In the genomic region with DNA sequence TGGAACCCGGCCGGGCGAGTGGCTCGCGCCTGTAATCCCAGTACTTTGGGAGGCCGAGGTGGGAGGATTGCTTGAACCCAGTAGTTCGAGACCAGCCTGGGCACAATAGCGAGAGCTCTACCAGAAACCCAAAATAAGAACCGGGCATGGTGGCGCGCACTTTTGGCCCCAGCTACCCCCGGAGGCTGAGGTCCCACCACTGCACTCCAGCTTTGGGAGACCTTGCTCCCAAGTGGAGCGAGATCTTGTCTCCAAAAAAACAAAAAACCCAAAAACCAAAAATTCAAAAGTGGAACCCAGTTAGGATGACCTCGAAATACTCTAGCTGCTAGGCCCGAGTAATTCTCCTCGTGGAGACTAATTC, we compare ENCODE assay signal across 8 cellular contexts. TPM values are rescaled to one million over a fixed set of nuclear protein-coding genes. Genes with fewer than 3 reads are reported as not detected.
DNase-seq lines count a peak whose midpoint lies in the region; ATAC-seq and TF ChIP-seq lines count a peak whose summit lies in the region.

No MANE protein-coding gene starts in this region.

- peak overlapping the region; percentile 97 for H3K27ac ChIP-seq in HEK293 (ENCODE audit: extremely low read depth, low read depth, low read length)
- H3K27ac ChIP-seq in skin epidermis = peak overlapping the region in 20 of 21 experiments; percentile 97 to 100 (median 100)

- H3K4me1 Mint-ChIP-seq in glutamatergic neuron (ENCODE audit: low read depth, unreplicated experiment) = peaks cover 15% of the 10 kb centered on the region

- CTCF ChIA-PET in HEK293 (lab: Yijun Ruan, JAX) = interaction anchor here (0.7 to 1.3 kb wide), 4 partner anchors 28 to 184 kb away, joined by 3 to 7 read pairs (median 4); no protein-coding TSS in a partner anchor

- peak overlapping the region; percentile 94 for H3K4me3 Mint-ChIP-seq in glutamatergic neuron (ENCODE audit: unreplicated experiment)

- H3K27me3 Mint-ChIP-seq in glutamatergic neuron (ENCODE audit: unreplicated experiment) = peaks cover 6% of the 10 kb centered on the region

- no peak for TF ChIP-seq CTCF in HEK293 (tag by site-specific recombination; IDR thresholded peaks at IDR 0.05)
- TF ChIP-seq CTCF in WI38 (IDR thresholded peaks at IDR 0.05; ENCODE audit: low read depth, low read length) = no peak
- no peak for TF ChIP-seq CTCF in glutamatergic neuron (IDR thresholded peaks at IDR 0.05; ENCODE audit: partially characterized antibody, unreplicated experiment)

- H3K27ac Mint-ChIP-seq in glutamatergic neuron (ENCODE audit: unreplicated experiment) = peak overlapping the region; percentile 87

- no peak for ATAC-seq in activated CD4-positive, CD25-positive, alpha-beta regulatory T cell treated with anti-CD3 and anti-CD28 coated beads, Interleukin-2, amount 50 U/mL, for 24 hours

- POLR2A ChIA-PET in HEK293 (lab: Yijun Ruan, JAX) = interaction anchor here (1.3 to 2.9 kb wide), 2 partner anchors 20 to 27 kb away, joined by 3 to 15 read pairs; partner anchors contain the start of genes RDH11 and RDH12

- peaks cover 7% of the 10 kb centered on the region for H3K9me3 Mint-ChIP-seq in glutamatergic neuron (ENCODE audit: unreplicated experiment)

- H3K4me3 ChIP-seq in HEK293 (ENCODE audit: low read depth, low read length) = peak overlapping the region; percentile 98
- H3K4me3 ChIP-seq in WI38 (ENCODE audit: low read depth, low read length) = peak overlapping the region; percentile 92
- H3K4me3 ChIP-seq in skin epidermis = peak overlapping the region; percentile 72 to 100 (median 97)

- H3K9me3 ChIP-seq in HEK293 (ENCODE audit: control insufficient read depth, insufficient read depth, low read depth, low read length) = no peaks in the 10 kb centered on the region

- peaks cover 12% of the 10 kb centered on the region for H3K4me1 ChIP-seq in HEK293 (ENCODE audit: control insufficient read depth, insufficient read depth, low read length)

- H3K36me3 ChIP-seq in HEK293 (ENCODE audit: control insufficient read depth in 2 of 2, insufficient read depth in 1 of 2, low read length in 2 of 2) = peaks cover 23 to 27% of the 10 kb centered on the region in 2 experiments

- no peak for DNase-seq in glutamatergic neuron
- no peak for DNase-seq in NCI-H774 (lab: John Stamatoyannopoulos, UW)
- DNase-seq in NCI-H2107 (lab: John Stamatoyannopoulos, UW) = no peak
- DNase-seq in NCI-H146 treated with DMSO at 0.1 percent for 48 hours (lab: John Stamatoyannopoulos, UW; ENCODE audit: unreplicated experiment) = no peak

- H3K36me3 Mint-ChIP-seq in glutamatergic neuron (ENCODE audit: unreplicated experiment) = no peaks in the 10 kb centered on the region

TF ChIP-seq in HEK293, 187 proteins besides CTCF, POLR2A, EP300 and RAD21:
- TF ChIP-seq ZNF274 (IDR thresholded peaks at IDR 0.05; ENCODE audit: low read length) (no peak), ZNF274 (tag by site-specific recombination; IDR thresholded peaks at IDR 0.05; ENCODE audit: borderline replicate concordance) (no peak), ZNF501 (tag by site-specific recombination; IDR thresholded peaks at IDR 0.05) (no peak), MZF1 (tag by site-specific recombination; IDR thresholded peaks at IDR 0.05; ENCODE audit: borderline replicate concordance) (no peak), KLF16 (tag by site-specific recombination; IDR thresholded peaks at IDR 0.05) (no peak), ZNF558 (tag by site-specific recombination; IDR thresholded peaks at IDR 0.05) (no peak), ZNF223 (tag by site-specific recombination; IDR thresholded peaks at IDR 0.05) (no peak), ZNF677 (tag by site-specific recombination; IDR thresholded peaks at IDR 0.05) (no peak), ZNF529 (tag by site-specific recombination; IDR thresholded peaks at IDR 0.05; ENCODE audit: insufficient replicate concordance) (no peak), ZNF837 (tag by site-specific recombination; IDR thresholded peaks at IDR 0.05) (no peak), KLF1 (tag by site-specific recombination; IDR thresholded peaks at IDR 0.05) (no peak), ZNF37A (tag by site-specific recombination; IDR thresholded peaks at IDR 0.05) (no peak), KLF10 (tag by site-specific recombination; IDR thresholded peaks at IDR 0.05) (no peak), ZNF555 (tag by site-specific recombination; conservative IDR thresholded peaks at IDR 0.05) (no peak)

RNA-seq across cellular contexts. Expression of gene VTI1B, which starts 0.8 kb away (rescaled TPM):
- total RNA-seq in glutamatergic neuron (ENCODE audit: unreplicated experiment) = 77.7 TPM

RNA-seq across cellular contexts. Expression of gene RDH11, which starts 20.4 kb away (rescaled TPM):
- 94.7 TPM for total RNA-seq in glutamatergic neuron (ENCODE audit: unreplicated experiment)

RNA-seq across cellular contexts. Expression of gene RDH12, which starts 26.5 kb away (rescaled TPM):
- 0.22 TPM for total RNA-seq in glutamatergic neuron (ENCODE audit: unreplicated experiment)

RNA-seq across cellular contexts. Expression of gene ARG2, which starts 55.5 kb away (rescaled TPM):
- 78.7 TPM for total RNA-seq in glutamatergic neuron (ENCODE audit: unreplicated experiment)
